Comparison of ENCODE assay signal across 19 cellular contexts in genomic region chr5:12772276-12772675, GRCh38.
"Had no signal": no experiment of that assay in that cellular context is flagged by ENCODE, and none has a peak within 500 bp of the region (broad histone marks: within the 10 kb centered on the region; RNA-seq: fewer than 3 reads in every experiment).

No MANE protein-coding gene starts in this region.

- DNase-seq: activated CD4-positive, alpha-beta memory T cell treated with anti-CD3 and anti-CD28 coated beads for 36 hours; activated CD4-positive, alpha-beta T cell treated with anti-CD3 and anti-CD28 coated beads for 48 hours; activated effector memory CD4-positive, alpha-beta T cell treated with anti-CD3 and anti-CD28 coated beads, Interleukin-2, amount 50 U/mL, for 16 hours; activated naive CD4-positive, alpha-beta T cell treated with anti-CD3 and anti-CD28 coated beads, Interleukin-2, amount 50 U/mL, for 16 hours; activated naive CD8-positive, alpha-beta T cell treated with anti-CD3 and anti-CD28 coated beads, Interleukin-2, amount 50 U/mL, for 24 hours; effector CD4-positive, alpha-beta T cell; kidney; naive thymus-derived CD8-positive, alpha-beta T cell; posterior cingulate gyrus; right lobe of liver; stimulated activated CD4-positive, alpha-beta T cell treated with anti-CD3 and anti-CD28 coated beads, Interleukin-1b, Interleukin-23, amount 100 ng/mL, for 48 hours; substantia nigra; T-helper 9 cell; tibial artery had no signal

- H3K4me1 ChIP-seq: neural progenitor cell, right lobe of liver, tibial artery had no signal

- H3K9me3 ChIP-seq: right lobe of liver, tibial artery had no signal

- H3K27ac ChIP-seq: cardiac muscle cell, neural progenitor cell, right lobe of liver, skin epidermis, tibial artery had no signal

- ATAC-seq: activated naive CD8-positive, alpha-beta T cell treated with anti-CD3 and anti-CD28 coated beads, Interleukin-2, amount 50 U/mL, for 24 hours; left lobe of liver; naive thymus-derived CD8-positive, alpha-beta T cell; right lobe of liver had no signal

- H3K27me3 ChIP-seq: cardiac muscle cell, neural progenitor cell, right lobe of liver, tibial artery had no signal

- H3K36me3 ChIP-seq: cardiac muscle cell, neural progenitor cell, right lobe of liver, tibial artery had no signal

- H3K4me3 ChIP-seq: cardiac muscle cell, lung, neural progenitor cell, right lobe of liver, skin epidermis, tibial artery had no signal
